ENCODE assay signal across 12 cellular contexts in genomic region chr3:148211725-148212124, GRCh38.
A peak's percentile ranks its signal among the peaks of the same experiment; 100 is the strongest.
DNase-seq lines count a peak whose midpoint lies in the region.
"Had no signal": no experiment of that assay in that cellular context is flagged by ENCODE, and none has a peak within 500 bp of the region (broad histone marks: within the 10 kb centered on the region; RNA-seq: fewer than 3 reads in every experiment).

No MANE protein-coding gene starts in this region.

- no peaks in the 10 kb centered on the region for H3K4me1 ChIP-seq in CD8-positive, alpha-beta memory T cell (ENCODE audit: insufficient read depth, low read length)

- H3K9me3 Mint-ChIP-seq in CD8-positive, alpha-beta memory T cell: peaks cover 0 to 17% (median 4%) of the 10 kb centered on the region in 5 donors
- H3K9me3 Mint-ChIP-seq: activated T-helper 1 cell treated with anti-CD3 and anti-CD28 coated beads, Interleukin-12 subunit alpha, Interleukin-12 subunit beta, Interleukin-2, Interleukin-4 antibody, amounts not matched to agents 30 ng/mL and 10 ng/mL and 1 ng/mL, durations not matched to agents 14 hours and 24 hours and 36 hours; dendritic cell treated with granulocyte-macrophage colony-stimulating factor and Interleukin-4, amounts not matched to agents 40 ng/mL and 50 ng/mL, for 4 days had no signal

- no peak overlapping the region for H3K27ac Mint-ChIP-seq in CD8-positive, alpha-beta memory T cell
- H3K27ac Mint-ChIP-seq: activated T-helper 1 cell treated with anti-CD3 and anti-CD28 coated beads, Interleukin-12 subunit alpha, Interleukin-12 subunit beta, Interleukin-2, Interleukin-4 antibody, amounts not matched to agents 30 ng/mL and 10 ng/mL and 1 ng/mL, durations not matched to agents 14 hours and 24 hours and 36 hours; CD14-positive monocyte; dendritic cell treated with granulocyte-macrophage colony-stimulating factor and Interleukin-4, amounts not matched to agents 40 ng/mL and 50 ng/mL, for 4 days; T-helper 17 cell had no signal

- no peak overlapping the region for H3K4me3 Mint-ChIP-seq in CD8-positive, alpha-beta memory T cell
- H3K4me3 Mint-ChIP-seq: activated T-helper 1 cell treated with anti-CD3 and anti-CD28 coated beads, Interleukin-12 subunit alpha, Interleukin-12 subunit beta, Interleukin-2, Interleukin-4 antibody, amounts not matched to agents 30 ng/mL and 10 ng/mL and 1 ng/mL, durations not matched to agents 14 hours and 24 hours and 36 hours; CD14-positive monocyte; dendritic cell treated with granulocyte-macrophage colony-stimulating factor and Interleukin-4, amounts not matched to agents 40 ng/mL and 50 ng/mL, for 4 days; T-helper 17 cell had no signal

- no peak overlapping the region for H3K27ac ChIP-seq in CD8-positive, alpha-beta memory T cell (ENCODE audit: low read depth, low read length)

- no peaks in the 10 kb centered on the region for H3K27me3 Mint-ChIP-seq in CD8-positive, alpha-beta memory T cell
- H3K27me3 Mint-ChIP-seq: dendritic cell treated with granulocyte-macrophage colony-stimulating factor and Interleukin-4, amounts not matched to agents 40 ng/mL and 50 ng/mL, for 4 days; T-helper 17 cell had no signal

- H3K27me3 ChIP-seq in CD8-positive, alpha-beta memory T cell (ENCODE audit: insufficient read depth, low read length, poor library complexity, severe bottlenecking): no peaks in the 10 kb centered on the region

- H3K9me3 ChIP-seq in CD8-positive, alpha-beta memory T cell (ENCODE audit: low read length): no peaks in the 10 kb centered on the region

- H3K36me3 ChIP-seq in CD8-positive, alpha-beta memory T cell (ENCODE audit: insufficient read depth, low read length): no peaks in the 10 kb centered on the region

- H3K36me3 Mint-ChIP-seq in CD8-positive, alpha-beta memory T cell: no peaks in the 10 kb centered on the region
- H3K36me3 Mint-ChIP-seq: CD14-positive monocyte had no signal

- CTCF ChIA-PET in CD8-positive, alpha-beta memory T cell (lab: Charles Lee): no interaction called here

- H3K4me3 ChIP-seq in CD8-positive, alpha-beta memory T cell (ENCODE audit: low read length): no peak overlapping the region

- POLR2A ChIA-PET in CD8-positive, alpha-beta memory T cell (lab: Charles Lee): no interaction called here

- DNase-seq in GM04504 (ENCODE audit: low read depth) (peak; percentile 16), HCEC 1CT (peak; percentile 52), MV-4-11 (lab: John Stamatoyannopoulos, UW) (peak; percentile 73), iPS-NIHi11 (ENCODE audit: low spot score) (peak; percentile 7), GF-D8 (lab: John Stamatoyannopoulos, UW) (no peak), NAMALWA (ENCODE audit: low spot score) (no peak)
- no peak for DNase-seq in CD8-positive, alpha-beta memory T cell
- DNase-seq in activated CD4-positive, CD25-positive, alpha-beta regulatory T cell (lab: John Stamatoyannopoulos, UW): no peak
- DNase-seq: T-helper 17 cell had no signal

- H3K4me1 Mint-ChIP-seq in CD8-positive, alpha-beta memory T cell: no peaks in the 10 kb centered on the region
- H3K4me1 Mint-ChIP-seq: CD14-positive monocyte, T-helper 17 cell had no signal

Comparison
In these comparisons a context has a peak if more than half of its experiments do, and no peak if none do; other contexts are left out.
1. DNase-seq: peak in GM04504 (single experiment), HCEC 1CT (single experiment), MV-4-11 (single experiment) and iPS-NIHi11 (single experiment); none in CD8-positive, alpha-beta memory T cell (0 of 5), GF-D8 (single experiment), activated CD4-positive, CD25-positive, alpha-beta regulatory T cell (0 of 4) and NAMALWA (single experiment).